In the genomic region with DNA sequence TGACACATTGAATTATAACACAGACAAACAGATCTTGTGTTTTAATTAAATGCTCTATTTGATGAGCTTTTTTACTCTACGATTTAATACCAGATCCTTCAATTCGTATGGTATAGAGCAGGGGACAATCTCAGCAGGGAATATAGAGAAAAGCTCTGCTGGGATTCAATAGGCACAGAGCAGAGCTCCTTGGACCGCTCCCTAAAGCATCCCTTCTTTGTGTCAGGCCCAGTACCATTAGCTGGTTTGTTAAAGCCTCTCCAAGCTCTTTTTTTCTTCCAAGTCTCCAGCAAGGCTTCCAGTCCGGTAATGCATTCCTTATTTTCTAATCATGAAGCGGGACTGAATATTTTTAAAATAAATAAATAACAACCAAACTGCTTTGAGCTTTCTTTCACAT, we compare ENCODE assay signal across 30 cellular contexts.
"Had no signal": no experiment of that assay in that cellular context is flagged by ENCODE, and none has a peak within 500 bp of the region (broad histone marks: within the 10 kb centered on the region; RNA-seq: fewer than 3 reads in every experiment).

No MANE protein-coding gene starts in this region.

- H3K36me3 ChIP-seq: ascending aorta, breast epithelium, cardiac muscle cell, colonic mucosa, esophagus squamous epithelium, gastroesophageal sphincter had no signal

- H3K9me3 Mint-ChIP-seq: activated CD4-positive, alpha-beta memory T cell treated with anti-CD3 and anti-CD28 coated beads, Interleukin-2, amount 10 ng/mL, durations not matched to agents 7 days and 5 days; activated CD4-positive, alpha-beta T cell treated with anti-CD3 and anti-CD28 coated beads, Interleukin-2, amount 10 ng/mL, durations not matched to agents 7 days and 5 days; activated naive CD4-positive, alpha-beta T cell treated with anti-CD3 and anti-CD28 coated beads, Interleukin-2, amount 10 ng/mL, durations not matched to agents 7 days and 5 days; activated naive CD4-positive, alpha-beta T cell treated with anti-CD3 and anti-CD28 coated beads, Interleukin-2, amount 50 U/mL, for 72 hours; activated naive CD8-positive, alpha-beta T cell treated with anti-CD3 and anti-CD28 coated beads, Interleukin-2, amount 10 ng/mL, durations not matched to agents 7 days and 5 days; activated T-cell treated with anti-CD3 and anti-CD28 coated beads, Interleukin-2, amount 50 U/mL, for 24 hours; activated T-cell treated with anti-CD3 and anti-CD28 coated beads, Interleukin-2, amount 50 U/mL, for 72 hours; brain had no signal

- ATAC-seq: activated naive CD4-positive, alpha-beta T cell treated with anti-CD3 and anti-CD28 coated beads, Interleukin-2, amount 50 U/mL, for 72 hours; activated T-cell treated with anti-CD3 and anti-CD28 coated beads, Interleukin-2, amount 50 U/mL, for 72 hours; gastroesophageal sphincter had no signal

- H3K4me3 ChIP-seq: ascending aorta, breast epithelium, cardiac muscle cell, colonic mucosa, esophagus squamous epithelium, gastroesophageal sphincter had no signal

- H3K27me3 ChIP-seq: ascending aorta, breast epithelium, cardiac muscle cell, colonic mucosa, esophagus squamous epithelium, gastroesophageal sphincter had no signal

- H3K4me1 Mint-ChIP-seq: activated CD4-positive, alpha-beta memory T cell treated with anti-CD3 and anti-CD28 coated beads, Interleukin-2, amount 10 ng/mL, durations not matched to agents 7 days and 5 days; activated CD4-positive, alpha-beta T cell treated with anti-CD3 and anti-CD28 coated beads, Interleukin-2, amount 10 ng/mL, durations not matched to agents 7 days and 5 days; activated naive CD4-positive, alpha-beta T cell treated with anti-CD3 and anti-CD28 coated beads, Interleukin-2, amount 10 ng/mL, durations not matched to agents 7 days and 5 days; activated naive CD8-positive, alpha-beta T cell treated with anti-CD3 and anti-CD28 coated beads, Interleukin-2, amount 10 ng/mL, durations not matched to agents 7 days and 5 days had no signal

- H3K27me3 Mint-ChIP-seq: activated CD4-positive, alpha-beta memory T cell treated with anti-CD3 and anti-CD28 coated beads, Interleukin-2, amount 10 ng/mL, durations not matched to agents 7 days and 5 days; activated CD4-positive, alpha-beta T cell treated with anti-CD3 and anti-CD28 coated beads, Interleukin-2, amount 10 ng/mL, durations not matched to agents 7 days and 5 days; activated naive CD4-positive, alpha-beta T cell treated with anti-CD3 and anti-CD28 coated beads, Interleukin-2, amount 10 ng/mL, durations not matched to agents 7 days and 5 days; activated naive CD8-positive, alpha-beta T cell treated with anti-CD3 and anti-CD28 coated beads, Interleukin-2, amount 10 ng/mL, durations not matched to agents 7 days and 5 days; activated T-cell treated with anti-CD3 and anti-CD28 coated beads, Interleukin-2, amount 50 U/mL, for 24 hours; brain had no signal

- H3K27ac Mint-ChIP-seq: activated CD4-positive, alpha-beta memory T cell treated with anti-CD3 and anti-CD28 coated beads, Interleukin-2, amount 10 ng/mL, durations not matched to agents 7 days and 5 days; activated CD4-positive, alpha-beta T cell treated with anti-CD3 and anti-CD28 coated beads, Interleukin-2, amount 10 ng/mL, durations not matched to agents 7 days and 5 days; activated naive CD4-positive, alpha-beta T cell treated with anti-CD3 and anti-CD28 coated beads, Interleukin-2, amount 10 ng/mL, durations not matched to agents 7 days and 5 days; activated naive CD4-positive, alpha-beta T cell treated with anti-CD3 and anti-CD28 coated beads, Interleukin-2, amount 50 U/mL, for 72 hours; activated naive CD8-positive, alpha-beta T cell treated with anti-CD3 and anti-CD28 coated beads, Interleukin-2, amount 10 ng/mL, durations not matched to agents 7 days and 5 days; activated T-cell treated with anti-CD3 and anti-CD28 coated beads, Interleukin-2, amount 50 U/mL, for 24 hours; activated T-cell treated with anti-CD3 and anti-CD28 coated beads, Interleukin-2, amount 50 U/mL, for 72 hours had no signal

- H3K4me1 ChIP-seq: ascending aorta, breast epithelium, colonic mucosa, esophagus squamous epithelium, gastroesophageal sphincter had no signal

- FAIRE-seq: endometrium, endothelial cell of umbilical vein had no signal

- H3K36me3 Mint-ChIP-seq: activated naive CD4-positive, alpha-beta T cell treated with anti-CD3 and anti-CD28 coated beads, Interleukin-2, amount 10 ng/mL, durations not matched to agents 7 days and 5 days; activated naive CD4-positive, alpha-beta T cell treated with anti-CD3 and anti-CD28 coated beads, Interleukin-2, amount 50 U/mL, for 72 hours; activated naive CD8-positive, alpha-beta T cell treated with anti-CD3 and anti-CD28 coated beads, Interleukin-2, amount 10 ng/mL, durations not matched to agents 7 days and 5 days; brain had no signal

- H3K27ac ChIP-seq: ascending aorta, breast epithelium, cardiac muscle cell, colonic mucosa, epithelial cell of prostate, esophagus squamous epithelium, gastroesophageal sphincter had no signal

- DNase-seq: activated CD4-positive, alpha-beta memory T cell treated with anti-CD3 and anti-CD28 coated beads, Interleukin-2, amount 10 ng/mL, durations not matched to agents 7 days and 5 days; activated CD4-positive, alpha-beta T cell treated with anti-CD3 and anti-CD28 coated beads for 1 hour; activated CD4-positive, alpha-beta T cell treated with anti-CD3 and anti-CD28 coated beads for 4 hours; activated CD4-positive, alpha-beta T cell treated with anti-CD3 and anti-CD28 coated beads, Interleukin-2, amount 10 ng/mL, durations not matched to agents 7 days and 5 days; activated CD4-positive, alpha-beta T cell treated with anti-CD3 and anti-CD28 coated beads, Interleukin-2, amount 50 U/mL, for 4 hours; activated CD8-positive, alpha-beta memory T cell treated with anti-CD3 and anti-CD28 coated beads, Interleukin-2, amount 50 U/mL, for 48 hours; activated gamma-delta T cell; activated naive CD4-positive, alpha-beta T cell; activated naive CD4-positive, alpha-beta T cell treated with anti-CD3 and anti-CD28 coated beads, Interleukin-2, amount 10 ng/mL, durations not matched to agents 7 days and 5 days; activated naive CD8-positive, alpha-beta T cell treated with anti-CD3 and anti-CD28 coated beads, Interleukin-2, amount 10 ng/mL, durations not matched to agents 7 days and 5 days; activated T-cell treated with anti-CD3 and anti-CD28 coated beads for 4 hours; activated T-cell treated with anti-CD3 and anti-CD28 coated beads, Interleukin-2, amount 50 U/mL, for 24 hours; activated T-cell treated with anti-CD3 and anti-CD28 coated beads, Interleukin-2, amount 50 U/mL, for 72 hours; central memory CD4-positive, alpha-beta T cell; cerebellar nuclear complex; colonic mucosa; effector CD8-positive, alpha-beta T cell; esophagus squamous epithelium; foreskin melanocyte; head of caudate nucleus; T-helper 2 cell had no signal

- H3K9me3 ChIP-seq: ascending aorta, breast epithelium, colonic mucosa, esophagus squamous epithelium, gastroesophageal sphincter had no signal

- H3K4me3 Mint-ChIP-seq: activated CD4-positive, alpha-beta memory T cell treated with anti-CD3 and anti-CD28 coated beads, Interleukin-2, amount 10 ng/mL, durations not matched to agents 7 days and 5 days; activated CD4-positive, alpha-beta T cell treated with anti-CD3 and anti-CD28 coated beads, Interleukin-2, amount 10 ng/mL, durations not matched to agents 7 days and 5 days; activated naive CD4-positive, alpha-beta T cell treated with anti-CD3 and anti-CD28 coated beads, Interleukin-2, amount 10 ng/mL, durations not matched to agents 7 days and 5 days; activated naive CD8-positive, alpha-beta T cell treated with anti-CD3 and anti-CD28 coated beads, Interleukin-2, amount 10 ng/mL, durations not matched to agents 7 days and 5 days; activated T-cell treated with anti-CD3 and anti-CD28 coated beads, Interleukin-2, amount 50 U/mL, for 24 hours; activated T-cell treated with anti-CD3 and anti-CD28 coated beads, Interleukin-2, amount 50 U/mL, for 72 hours had no signal
